Comparison of ENCODE assay signal across 8 cellular contexts in the genomic region with DNA sequence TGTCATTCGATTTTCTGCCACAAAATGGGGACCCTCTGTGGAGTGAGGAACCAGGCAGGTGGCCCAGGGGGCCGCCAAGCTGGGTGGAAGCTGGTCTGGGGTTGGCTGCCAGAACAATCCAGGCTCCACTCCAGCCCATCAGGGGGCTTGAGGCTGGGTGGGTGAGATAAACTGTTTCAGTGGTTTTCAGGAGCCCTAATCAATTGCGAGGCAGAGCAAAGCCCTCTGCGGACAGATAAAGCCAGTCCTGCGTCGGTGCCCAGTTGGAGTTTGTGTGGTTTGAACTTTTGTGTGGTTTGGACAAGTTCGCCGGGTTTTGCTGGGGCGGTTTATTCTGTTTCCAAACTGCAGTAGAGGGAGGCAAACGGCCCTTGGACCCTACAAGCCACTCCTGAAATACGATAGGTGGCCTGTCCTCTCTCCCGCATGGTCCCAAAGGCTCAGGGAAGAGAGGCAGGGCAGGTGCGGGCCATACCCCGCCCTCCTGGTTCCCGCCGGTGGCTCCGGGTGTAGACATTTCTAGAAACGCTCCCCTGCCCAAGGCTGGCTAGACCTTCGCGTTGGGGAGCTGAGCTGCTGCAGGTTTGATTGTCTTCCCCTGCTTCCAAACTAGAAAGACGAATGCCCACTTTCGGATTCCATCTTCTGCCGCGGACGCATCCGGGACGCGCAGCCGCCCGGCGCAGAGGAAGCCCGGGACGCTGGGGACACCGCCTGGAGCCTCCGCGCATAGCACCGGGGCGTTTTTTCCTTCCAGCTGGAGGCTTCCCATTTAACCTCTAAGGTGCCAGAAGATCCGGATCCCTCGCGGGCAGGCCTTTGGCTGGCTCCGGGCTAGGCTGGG.
A peak's percentile ranks its signal among the peaks of the same experiment; 100 is the strongest.
DNase-seq lines count a peak whose midpoint lies in the region; ATAC-seq and TF ChIP-seq lines count a peak whose summit lies in the region.

No MANE protein-coding gene starts in this region.

- POLR2A ChIA-PET in HEK293 (lab: Yijun Ruan, JAX), result interaction anchor here (2.0 kb wide), 1 partner anchor 168 kb away, joined by 6 read pairs; a partner anchor contains a TSS

- H3K27me3 ChIP-seq in endodermal cell (ENCODE audit: control insufficient read depth, insufficient read depth, low read length, poor library complexity, severe bottlenecking), result no peaks in the 10 kb centered on the region

- H3K4me1 ChIP-seq in HEK293 (ENCODE audit: control insufficient read depth, insufficient read depth, low read length) (no peaks in the 10 kb centered on the region), endodermal cell (ENCODE audit: control insufficient read depth, insufficient read depth, low read length) (no peaks in the 10 kb centered on the region)

- H3K27ac Mint-ChIP-seq in CD14-positive monocyte (peak overlapping the region in 6 of 7 donors; percentile 42 to 84 (median 80)), endodermal cell (no peak overlapping the region), mesothelial cell of epicardium (no peak overlapping the region)

- no peaks in the 10 kb centered on the region for H3K36me3 Mint-ChIP-seq in CD14-positive monocyte
- no peaks in the 10 kb centered on the region for H3K36me3 Mint-ChIP-seq in endodermal cell (ENCODE audit: low read depth)
- no peaks in the 10 kb centered on the region for H3K36me3 Mint-ChIP-seq in mesothelial cell of epicardium

- TF ChIP-seq CTCF in CD14-positive monocyte (IDR thresholded peaks at IDR 0.05), result peak; percentile 64
- 0 out of 2 replicates have a peak, but pooled peaks have one; percentile 56 for TF ChIP-seq CTCF in HEK293 (tag by site-specific recombination; IDR thresholded peaks at IDR 0.05)
- peak; percentile 82 for TF ChIP-seq CTCF in endodermal cell (conservative IDR thresholded peaks at IDR 0.05)
- TF ChIP-seq CTCF in mesothelial cell of epicardium (IDR thresholded peaks at IDR 0.05; ENCODE audit: unreplicated experiment), result no peak

- no peak for ATAC-seq in HG03095 (IDR thresholded peaks at IDR 0.05; ENCODE audit: unreplicated experiment)

- H3K27me3 Mint-ChIP-seq in CD14-positive monocyte (ENCODE audit: low read depth in 3 of 3) (peaks cover 3 to 19% (median 6%) of the 10 kb centered on the region in 3 donors), endodermal cell (ENCODE audit: insufficient read depth) (peaks cover 22% of the 10 kb centered on the region), mesothelial cell of epicardium (ENCODE audit: low read depth) (no peaks in the 10 kb centered on the region)

- no peak overlapping the region for H3K9ac ChIP-seq in endodermal cell (ENCODE audit: extremely low read depth, low read length, poor library complexity, severe bottlenecking)

- peak; percentile 52 for DNase-seq in CD14-positive monocyte (ENCODE audit: low spot score)
- DNase-seq in NCI-H69 (lab: John Stamatoyannopoulos, UW), result peak; percentile 78
- peak; percentile 79 for DNase-seq in activated CD8-positive, alpha-beta memory T cell treated with anti-CD3 and anti-CD28 coated beads for 24 hours
- DNase-seq in endodermal cell, result peak; percentile 94
- DNase-seq in mesothelial cell of epicardium (ENCODE audit: low spot score in 2 of 2, unreplicated experiment in 2 of 2), result peak; percentile 36 to 73
- DNase-seq in stimulated activated CD8-positive, alpha-beta memory T cell treated with anti-CD3 and anti-CD28 coated beads, Interleukin-2, amount 100 ng/mL, for 48 hours (ENCODE audit: low read depth in 2 of 2), result peak; percentile 23 to 25

- H3K9me3 Mint-ChIP-seq in CD14-positive monocyte, result peaks cover 0 to 6% (median 0%) of the 10 kb centered on the region in 7 donors
- H3K9me3 Mint-ChIP-seq in endodermal cell, result peaks cover 22% of the 10 kb centered on the region
- H3K9me3 Mint-ChIP-seq in mesothelial cell of epicardium, result no peaks in the 10 kb centered on the region

- WGBS in endodermal cell (ENCODE audit: insufficient coverage in 1 of 2, insufficient read length in 1 of 2), 2 experiments, result 10 to 16% methylated on average over 2 to 38 of the region's 42 CpGs

- H3K4me3 Mint-ChIP-seq in CD14-positive monocyte (peak overlapping the region; percentile 80 to 86), endodermal cell (peak overlapping the region; percentile 58), mesothelial cell of epicardium (peak overlapping the region; percentile 59)

- no peaks in the 10 kb centered on the region for H3K36me3 ChIP-seq in HEK293 (ENCODE audit: control insufficient read depth in 2 of 2, insufficient read depth in 1 of 2, low read length in 2 of 2)
- no peaks in the 10 kb centered on the region for H3K36me3 ChIP-seq in endodermal cell (ENCODE audit: control insufficient read depth, insufficient read depth, low read length)

- H3K9me3 ChIP-seq in HEK293 (ENCODE audit: control insufficient read depth, insufficient read depth, low read depth, low read length) (no peaks in the 10 kb centered on the region), endodermal cell (ENCODE audit: control insufficient read depth, low read length) (no peaks in the 10 kb centered on the region)

- H3K4me3 ChIP-seq in HEK293 (ENCODE audit: low read depth, low read length), result peak overlapping the region; percentile 47
- H3K4me3 ChIP-seq in endodermal cell (ENCODE audit: low read length), result peak overlapping the region; percentile 65

- peak overlapping the region; percentile 34; the same call in 1 of the 2 replicates for H3K27ac ChIP-seq in HEK293 (ENCODE audit: extremely low read depth, low read depth, low read length)
- H3K27ac ChIP-seq in endodermal cell (ENCODE audit: low read depth, low read length), result no peak overlapping the region

- H3K4me1 Mint-ChIP-seq in CD14-positive monocyte, result peaks cover 18% of the 10 kb centered on the region
- peaks cover 10% of the 10 kb centered on the region for H3K4me1 Mint-ChIP-seq in endodermal cell
- H3K4me1 Mint-ChIP-seq in mesothelial cell of epicardium, result peaks cover 14% of the 10 kb centered on the region

- CTCF ChIA-PET in HEK293 (lab: Yijun Ruan, JAX), result interaction anchor here (0.6 to 1.3 kb wide), 3 partner anchors 10 to 373 kb away, joined by 3 to 5 read pairs (median 4); no protein-coding TSS in a partner anchor

- intact Hi-C loops in CD14-positive monocyte (cut with micrococcal nuclease), result loop anchor here in 1 of 2 donors (10.0 kb wide), 1 partner anchor 92 kb away; no protein-coding TSS in a partner anchor

TF ChIP-seq in HEK293, 187 proteins besides CTCF, POLR2A, EP300 and RAD21 (continues in another document):
- TF ChIP-seq, protein P1, sequence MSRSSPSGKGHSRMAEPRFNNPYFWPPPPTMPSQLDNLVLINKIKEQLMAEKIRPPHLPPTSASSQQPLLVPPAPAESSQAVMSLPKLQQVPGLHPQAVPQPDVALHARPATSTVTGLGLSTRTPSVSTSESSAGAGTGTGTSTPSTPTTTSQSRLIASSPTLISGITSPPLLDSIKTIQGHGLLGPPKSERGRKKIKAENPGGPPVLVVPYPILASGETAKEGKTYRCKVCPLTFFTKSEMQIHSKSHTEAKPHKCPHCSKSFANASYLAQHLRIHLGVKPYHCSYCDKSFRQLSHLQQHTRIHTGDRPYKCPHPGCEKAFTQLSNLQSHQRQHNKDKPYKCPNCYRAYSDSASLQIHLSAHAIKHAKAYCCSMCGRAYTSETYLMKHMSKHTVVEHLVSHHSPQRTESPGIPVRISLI (tag by site-specific recombination; IDR thresholded peaks at IDR 0.05), result peak; percentile 58; the same call in 1 of the 2 replicates
- TF ChIP-seq ZNF274 (IDR thresholded peaks at IDR 0.05; ENCODE audit: low read length) (no peak), ZNF274 (tag by site-specific recombination; IDR thresholded peaks at IDR 0.05; ENCODE audit: borderline replicate concordance) (no peak), ZIC2 (tag by site-specific recombination; IDR thresholded peaks at IDR 0.05) (0 out of 2 replicates have a peak, but pooled peaks have one; percentile 22), ZNF660 (tag by site-specific recombination; IDR thresholded peaks at IDR 0.05) (0 out of 2 replicates have a peak, but pooled peaks have one; percentile 30), ZNF677 (tag by site-specific recombination; IDR thresholded peaks at IDR 0.05) (no peak), ZNF335 (tag by site-specific recombination; conservative IDR thresholded peaks at IDR 0.05) (peak; percentile 62)
- TF ChIP-seq, protein P2, sequence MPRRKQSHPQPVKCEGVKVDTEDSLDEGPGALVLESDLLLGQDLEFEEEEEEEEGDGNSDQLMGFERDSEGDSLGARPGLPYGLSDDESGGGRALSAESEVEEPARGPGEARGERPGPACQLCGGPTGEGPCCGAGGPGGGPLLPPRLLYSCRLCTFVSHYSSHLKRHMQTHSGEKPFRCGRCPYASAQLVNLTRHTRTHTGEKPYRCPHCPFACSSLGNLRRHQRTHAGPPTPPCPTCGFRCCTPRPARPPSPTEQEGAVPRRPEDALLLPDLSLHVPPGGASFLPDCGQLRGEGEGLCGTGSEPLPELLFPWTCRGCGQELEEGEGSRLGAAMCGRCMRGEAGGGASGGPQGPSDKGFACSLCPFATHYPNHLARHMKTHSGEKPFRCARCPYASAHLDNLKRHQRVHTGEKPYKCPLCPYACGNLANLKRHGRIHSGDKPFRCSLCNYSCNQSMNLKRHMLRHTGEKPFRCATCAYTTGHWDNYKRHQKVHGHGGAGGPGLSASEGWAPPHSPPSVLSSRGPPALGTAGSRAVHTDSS (tag by site-specific recombination; IDR thresholded peaks at IDR 0.05), result no peak
- TF ChIP-seq, protein P3, sequence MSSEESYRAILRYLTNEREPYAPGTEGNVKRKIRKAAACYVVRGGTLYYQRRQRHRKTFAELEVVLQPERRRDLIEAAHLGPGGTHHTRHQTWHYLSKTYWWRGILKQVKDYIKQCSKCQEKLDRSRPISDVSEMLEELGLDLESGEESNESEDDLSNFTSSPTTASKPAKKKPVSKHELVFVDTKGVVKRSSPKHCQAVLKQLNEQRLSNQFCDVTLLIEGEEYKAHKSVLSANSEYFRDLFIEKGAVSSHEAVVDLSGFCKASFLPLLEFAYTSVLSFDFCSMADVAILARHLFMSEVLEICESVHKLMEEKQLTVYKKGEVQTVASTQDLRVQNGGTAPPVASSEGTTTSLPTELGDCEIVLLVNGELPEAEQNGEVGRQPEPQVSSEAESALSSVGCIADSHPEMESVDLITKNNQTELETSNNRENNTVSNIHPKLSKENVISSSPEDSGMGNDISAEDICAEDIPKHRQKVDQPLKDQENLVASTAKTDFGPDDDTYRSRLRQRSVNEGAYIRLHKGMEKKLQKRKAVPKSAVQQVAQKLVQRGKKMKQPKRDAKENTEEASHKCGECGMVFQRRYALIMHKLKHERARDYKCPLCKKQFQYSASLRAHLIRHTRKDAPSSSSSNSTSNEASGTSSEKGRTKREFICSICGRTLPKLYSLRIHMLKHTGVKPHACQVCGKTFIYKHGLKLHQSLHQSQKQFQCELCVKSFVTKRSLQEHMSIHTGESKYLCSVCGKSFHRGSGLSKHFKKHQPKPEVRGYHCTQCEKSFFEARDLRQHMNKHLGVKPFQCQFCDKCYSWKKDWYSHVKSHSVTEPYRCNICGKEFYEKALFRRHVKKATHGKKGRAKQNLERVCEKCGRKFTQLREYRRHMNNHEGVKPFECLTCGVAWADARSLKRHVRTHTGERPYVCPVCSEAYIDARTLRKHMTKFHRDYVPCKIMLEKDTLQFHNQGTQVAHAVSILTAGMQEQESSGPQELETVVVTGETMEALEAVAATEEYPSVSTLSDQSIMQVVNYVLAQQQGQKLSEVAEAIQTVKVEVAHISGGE (tag by site-specific recombination; conservative IDR thresholded peaks at IDR 0.05; ENCODE audit: low read depth), result peak; percentile 28; the same call in 1 of the 2 replicates

Comparison
In these comparisons a context has a peak if more than half of its experiments do, and no peak if none do; other contexts are left out.
1. DNase-seq: peak in every context shown above with its lines; median percentile 94 in endodermal cell; 79 in activated CD8-positive, alpha-beta memory T cell treated with anti-CD3 and anti-CD28 coated beads for 24 hours; 78 in NCI-H69; 54 in mesothelial cell of epicardium; 52 in CD14-positive monocyte; 24 in stimulated activated CD8-positive, alpha-beta memory T cell treated with anti-CD3 and anti-CD28 coated beads, Interleukin-2, amount 100 ng/mL, for 48 hours.
2. H3K27ac Mint-ChIP-seq: peak in CD14-positive monocyte (6 of 7); none in endodermal cell (single experiment) and mesothelial cell of epicardium (single experiment).
3. Peak in every context shown above with its lines, with median percentiles within 50 percentile points of each other: H3K4me3 Mint-ChIP-seq.